In the genomic region with DNA sequence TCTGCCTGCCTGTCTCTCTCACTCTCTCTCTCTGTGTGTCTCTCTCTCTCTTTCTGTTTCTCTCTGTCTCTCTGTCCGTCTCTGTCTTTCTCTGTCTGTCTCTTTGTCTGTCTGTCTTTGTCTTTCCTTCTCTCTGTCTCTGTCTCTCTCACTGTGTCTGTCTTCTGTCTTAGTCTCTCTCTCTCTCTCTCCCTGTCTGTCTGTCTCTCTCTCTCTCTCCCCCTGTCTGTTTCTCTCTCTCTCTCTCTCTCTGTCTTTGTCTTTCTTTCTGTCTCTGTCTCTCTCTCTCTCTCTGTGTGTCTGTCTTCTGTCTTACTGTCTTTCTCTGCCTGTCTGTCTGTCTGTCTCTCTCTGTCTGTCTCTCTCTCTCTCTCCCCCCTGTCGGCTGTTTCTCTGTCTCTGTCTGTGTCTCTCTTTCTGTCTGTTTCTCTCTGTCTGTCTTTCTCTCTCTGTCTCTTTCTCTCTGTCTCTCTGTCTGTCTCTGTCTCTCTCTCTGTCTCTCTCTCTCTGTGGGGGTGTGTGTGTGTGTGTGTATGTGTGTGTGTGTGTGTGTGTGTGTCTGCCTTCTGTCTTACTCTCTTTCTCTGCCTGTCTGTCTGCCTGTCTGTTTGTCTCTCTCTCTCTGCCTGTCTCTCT, we compare ENCODE assay signal across 7 cellular contexts.
DNase-seq lines count a peak whose midpoint lies in the region; ATAC-seq and TF ChIP-seq lines count a peak whose summit lies in the region.
"Not testable (repeated sequence)": the region's sequence is repeated elsewhere in the genome, so short reads cannot be mapped to it uniquely, and the experiment has no call there.

No MANE protein-coding gene starts in this region.

- H3K4me2 ChIP-seq in IMR-90 (ENCODE audit: low read depth, low read length); neural cell (ENCODE audit: low read length): not testable (repeated sequence)

- dilution Hi-C loops in IMR-90 (cut with HindIII; ENCODE audit: low sequenced_read_pairs, unreplicated experiment) = not testable (repeated sequence)

- not testable (repeated sequence) for H4K8ac ChIP-seq in IMR-90 (ENCODE audit: low read depth in 2 of 2, low read length in 2 of 2)

- H3F3A ChIP-seq in neural cell (ENCODE audit: insufficient read depth, low read length, poor library complexity, severe bottlenecking) = not testable (repeated sequence)

- not testable (repeated sequence) for H2BK20ac ChIP-seq in IMR-90 (ENCODE audit: low read depth, low read length)

- WGBS in IMR-90 (ENCODE audit: extremely low coverage in 2 of 2, insufficient read length in 1 of 2), 2 experiments = no CpG with 5 or more reads among the region's 2 CpGs

- not testable (repeated sequence) for H2AK5ac ChIP-seq in IMR-90 (ENCODE audit: low read depth, low read length)

- not testable (repeated sequence) for H3K9me2 ChIP-seq in neural cell (ENCODE audit: insufficient read depth, low read length)

- H3K4me3 ChIP-seq in IMR-90 (ENCODE audit: insufficient read depth, low read depth, low read length); neural cell (ENCODE audit: low read length): not testable (repeated sequence)

- H2BK5ac ChIP-seq in IMR-90 (ENCODE audit: low read depth, low read length, poor library complexity, severe bottlenecking) = not testable (repeated sequence)

- H3K4ac ChIP-seq in IMR-90 (ENCODE audit: low read depth, low read length) = not testable (repeated sequence)

- not testable (repeated sequence) for H2BK15ac ChIP-seq in IMR-90 (ENCODE audit: low read depth, low read length)

- H3K9ac ChIP-seq in IMR-90 (ENCODE audit: low read depth, low read length); neural cell (ENCODE audit: low read length): not testable (repeated sequence)

- not testable (repeated sequence) for H2BK120ac ChIP-seq in IMR-90 (ENCODE audit: low read depth, low read length)

- H3K36me3 Mint-ChIP-seq in activated T-helper 2 cell treated with anti-CD3 and anti-CD28 coated beads, Interferon-gamma antibody, Interleukin-2, Interleukin-4, amounts not matched to agents 10 μg/mL and 5 μg/mL and 100 μg/mL, durations not matched to agents 14 hours and 24 hours and 36 hours (ENCODE audit: low read depth); glutamatergic neuron (ENCODE audit: unreplicated experiment): not testable (repeated sequence)

- H3K4me1 Mint-ChIP-seq in activated T-helper 2 cell treated with anti-CD3 and anti-CD28 coated beads, Interferon-gamma antibody, Interleukin-2, Interleukin-4, amounts not matched to agents 10 μg/mL and 5 μg/mL and 100 μg/mL, durations not matched to agents 14 hours and 24 hours and 36 hours (ENCODE audit: low read depth); glutamatergic neuron (ENCODE audit: low read depth, unreplicated experiment): not testable (repeated sequence)

- not testable (repeated sequence) for TF ChIP-seq POLR2A in IMR-90 (IDR thresholded peaks at IDR 0.05; ENCODE audit: low read depth, low read length)

- H3K27me3 ChIP-seq in IMR-90 (ENCODE audit: control insufficient read depth, insufficient read depth, low read length); neural cell (ENCODE audit: insufficient read depth, low read depth, low read length): not testable (repeated sequence)

- not testable (repeated sequence) for H4K91ac ChIP-seq in IMR-90 (ENCODE audit: insufficient read depth, low read depth, low read length)

- not testable (repeated sequence) for H3K36me3 ChIP-seq in IMR-90 (ENCODE audit: control insufficient read depth, insufficient read depth, low read length); neural cell (ENCODE audit: insufficient read depth, low read length)

- ATAC-seq in GM19023 (IDR thresholded peaks at IDR 0.05; ENCODE audit: unreplicated experiment) (peak; percentile 73), GM21737 (IDR thresholded peaks at IDR 0.05; ENCODE audit: unreplicated experiment) (peak; percentile 92), HG03039 (IDR thresholded peaks at IDR 0.05; ENCODE audit: unreplicated experiment) (peak; percentile 84), IMR-90 (ENCODE audit: low read depth) (peak; percentile 86)

- H3K56ac ChIP-seq in IMR-90 (ENCODE audit: extremely low read depth, insufficient read depth, low read length) = not testable (repeated sequence)

- not testable (repeated sequence) for H4K20me1 ChIP-seq in IMR-90 (ENCODE audit: insufficient read depth, low read length); neural cell (ENCODE audit: insufficient read depth)

- in situ Hi-C loops in IMR-90 (cut with MboI; ENCODE audit: low sequenced_read_pairs) = not testable (repeated sequence)

- not testable (repeated sequence) for H4K5ac ChIP-seq in IMR-90 (ENCODE audit: low read depth, low read length)

- H2AFZ ChIP-seq in IMR-90 (replicated peaks; ENCODE audit: low read length, poor library complexity); neural cell (ENCODE audit: low read depth, low read length): not testable (repeated sequence)

- H3K27ac ChIP-seq in IMR-90 (ENCODE audit: insufficient read depth, low read length); neural cell (ENCODE audit: low read length): not testable (repeated sequence)

- not testable (repeated sequence) for TF ChIP-seq EP300 in neural cell (conservative IDR thresholded peaks at IDR 0.05; ENCODE audit: poor library complexity, severe bottlenecking)

- not testable (repeated sequence) for H3K18ac ChIP-seq in IMR-90 (ENCODE audit: low read depth, low read length)

- not testable (repeated sequence) for H3K9me3 Mint-ChIP-seq in activated T-helper 2 cell treated with anti-CD3 and anti-CD28 coated beads, Interferon-gamma antibody, Interleukin-2, Interleukin-4, amounts not matched to agents 10 μg/mL and 5 μg/mL and 100 μg/mL, durations not matched to agents 14 hours and 24 hours and 36 hours; glutamatergic neuron (ENCODE audit: unreplicated experiment)

- not testable (repeated sequence) for H3K4me1 ChIP-seq in IMR-90 (ENCODE audit: control insufficient read depth, insufficient read depth, low read length)

- BruUV-seq in IMR-90 (replicated peaks; lab: Mats Ljungman, UMichigan) = not testable (repeated sequence)

- POLR2A ChIA-PET in IMR-90 (lab: Charles Lee; ENCODE audit: unreplicated experiment) = not testable (repeated sequence)

- CTCF ChIA-PET in IMR-90 (lab: Yijun Ruan, JAX) = not testable (repeated sequence)

- peak overlapping the region; percentile 1 for H3K27ac Mint-ChIP-seq in activated T-helper 2 cell treated with anti-CD3 and anti-CD28 coated beads, Interferon-gamma antibody, Interleukin-2, Interleukin-4, amounts not matched to agents 10 μg/mL and 5 μg/mL and 100 μg/mL, durations not matched to agents 14 hours and 24 hours and 36 hours
- H3K27ac Mint-ChIP-seq in glutamatergic neuron (ENCODE audit: unreplicated experiment) = peak overlapping the region; percentile 70

- TF ChIP-seq CTCF in IMR-90 (conservative IDR thresholded peaks at IDR 0.05; ENCODE audit: low read depth, low read length); glutamatergic neuron (IDR thresholded peaks at IDR 0.05; ENCODE audit: partially characterized antibody, unreplicated experiment); neural cell (IDR thresholded peaks at IDR 0.05; ENCODE audit: poor library complexity, severe bottlenecking): not testable (repeated sequence)

- not testable (repeated sequence) for H3K14ac ChIP-seq in IMR-90 (replicated peaks; ENCODE audit: low read depth, low read length)

- not testable (repeated sequence) for H3K27me3 Mint-ChIP-seq in activated T-helper 2 cell treated with anti-CD3 and anti-CD28 coated beads, Interferon-gamma antibody, Interleukin-2, Interleukin-4, amounts not matched to agents 10 μg/mL and 5 μg/mL and 100 μg/mL, durations not matched to agents 14 hours and 24 hours and 36 hours (ENCODE audit: low read depth); glutamatergic neuron (ENCODE audit: unreplicated experiment)

- H3K9me3 ChIP-seq in IMR-90 (ENCODE audit: control insufficient read depth, insufficient read depth, low read length); neural cell (ENCODE audit: low read length): not testable (repeated sequence)

- H3K79me2 ChIP-seq in neural cell (replicated peaks; ENCODE audit: insufficient read depth, low read length) = not testable (repeated sequence)

- not testable (repeated sequence) for TF ChIP-seq RAD21 in IMR-90 (IDR thresholded peaks at IDR 0.05; ENCODE audit: low read length); neural cell (conservative IDR thresholded peaks at IDR 0.05)

- H2AK9ac ChIP-seq in IMR-90 (replicated peaks; ENCODE audit: low read depth, low read length, poor library complexity) = not testable (repeated sequence)

- not testable (repeated sequence) for H3K4me3 Mint-ChIP-seq in activated T-helper 2 cell treated with anti-CD3 and anti-CD28 coated beads, Interferon-gamma antibody, Interleukin-2, Interleukin-4, amounts not matched to agents 10 μg/mL and 5 μg/mL and 100 μg/mL, durations not matched to agents 14 hours and 24 hours and 36 hours (ENCODE audit: low read depth)
- peak overlapping the region; percentile 37 for H3K4me3 Mint-ChIP-seq in glutamatergic neuron (ENCODE audit: unreplicated experiment)

- intact Hi-C loops in IMR-90 (cut with micrococcal nuclease); activated T-helper 2 cell treated with anti-CD3 and anti-CD28 coated beads, Interferon-gamma antibody, Interleukin-2, Interleukin-4, amounts not matched to agents 10 μg/mL and 5 μg/mL and 100 μg/mL, durations not matched to agents 14 hours and 24 hours and 36 hours (cut with micrococcal nuclease): not testable (repeated sequence)

- DNase-seq in IMR-90, glutamatergic neuron: not testable (repeated sequence)
- DNase-seq in activated T-helper 2 cell treated with anti-CD3 and anti-CD28 coated beads, Interferon-gamma antibody, Interleukin-2, Interleukin-4, amounts not matched to agents 10 μg/mL and 5 μg/mL and 100 μg/mL, durations not matched to agents 14 hours and 24 hours and 36 hours (ENCODE audit: low spot score) = peak; percentile 65

- not testable (repeated sequence) for H3K23ac ChIP-seq in IMR-90 (ENCODE audit: low read depth, low read length)

- H3K79me1 ChIP-seq in IMR-90 (ENCODE audit: low read depth in 1 of 2, low read length in 2 of 2) = not testable (repeated sequence)

- not testable (repeated sequence) for H3K9me1 ChIP-seq in IMR-90 (ENCODE audit: insufficient read depth, low read length)

TF ChIP-seq in neural cell, 6 proteins besides CTCF, POLR2A, EP300 and RAD21:
- TF ChIP-seq MXI1 (conservative IDR thresholded peaks at IDR 0.05; ENCODE audit: poor library complexity, severe bottlenecking) = peak; percentile 14
